ENCODE assay signal across 1 cellular context in genomic region chr21:45965084-45965826, GRCh38.
TF ChIP-seq lines count a peak whose summit lies in the region.

No MANE protein-coding gene starts in this region.

TF ChIP-seq in HepG2, 621 proteins besides CTCF, POLR2A, EP300 and RAD21:
- TF ChIP-seq ZNF180 (CRISPR knock-in tag; IDR thresholded peaks at IDR 0.05; ENCODE audit: borderline replicate concordance, low read depth) (no peak), ZNF644 (CRISPR knock-in tag; IDR thresholded peaks at IDR 0.05; ENCODE audit: low read depth) (0 out of 2 replicates have a peak, but pooled peaks have one; percentile 19), HNF4A (CRISPR knock-in tag; IDR thresholded peaks at IDR 0.05) (peak; percentile 58), ARNT (IDR thresholded peaks at IDR 0.05) (no peak), ISX (CRISPR knock-in tag; conservative IDR thresholded peaks at IDR 0.05) (no peak), ZNF883 (CRISPR knock-in tag; IDR thresholded peaks at IDR 0.05; ENCODE audit: not compliant biosample characterization) (no peak), NCOR1 (IDR thresholded peaks at IDR 0.05; ENCODE audit: borderline replicate concordance, low read length) (peak; percentile 19; the same call in 1 of the 2 replicates), LRRFIP1 (CRISPR knock-in tag; conservative IDR thresholded peaks at IDR 0.05) (no peak), ARID5B (CRISPR knock-in tag; IDR thresholded peaks at IDR 0.05) (0 out of 2 replicates have a peak, but pooled peaks have one; percentile 12), SIN3B (IDR thresholded peaks at IDR 0.05; ENCODE audit: low read length) (no peak), TBX3 (IDR thresholded peaks at IDR 0.05; ENCODE audit: borderline replicate concordance) (no peak), ZFP36L2 (CRISPR knock-in tag; IDR thresholded peaks at IDR 0.05) (no peak), TOPORS (CRISPR knock-in tag; IDR thresholded peaks at IDR 0.05) (no peak), RCOR2 (CRISPR knock-in tag; IDR thresholded peaks at IDR 0.05) (no peak), KLF15 (CRISPR knock-in tag; IDR thresholded peaks at IDR 0.05; ENCODE audit: borderline replicate concordance) (no peak), ZNF264 (CRISPR knock-in tag; IDR thresholded peaks at IDR 0.05) (no peak)
